Comparison of ENCODE assay signal across 15 cellular contexts in genomic region chr16:50126183-50126582, GRCh38.
"Had no signal": no experiment of that assay in that cellular context is flagged by ENCODE, and none has a peak within 500 bp of the region (broad histone marks: within the 10 kb centered on the region; RNA-seq: fewer than 3 reads in every experiment).

No MANE protein-coding gene starts in this region.

- H3K9me3 Mint-ChIP-seq: nephron had no signal

- ATAC-seq: heart left ventricle; left colon; left ventricle myocardium superior; stimulated activated naive CD8-positive, alpha-beta T cell treated with anti-CD3 and anti-CD28 coated beads, Interleukin-15, Interleukin-2, amounts not matched to agents 100 U/mL and 50 U/mL, for 24 hours had no signal

- H3K27ac Mint-ChIP-seq: nephron, type B pancreatic cell had no signal

- DNase-seq: colonic mucosa; dorsolateral prefrontal cortex; effector CD8-positive, alpha-beta T cell; foreskin melanocyte; heart left ventricle; hippocampal formation; left colon; left ventricle myocardium superior; mesendoderm; naive B cell; sigmoid colon; stimulated activated naive CD8-positive, alpha-beta T cell treated with anti-CD3 and anti-CD28 coated beads, Interleukin-15, Interleukin-2, amounts not matched to agents 100 U/mL and 50 U/mL, for 24 hours; thyroid gland had no signal

- H3K27me3 Mint-ChIP-seq: type B pancreatic cell had no signal

- H3K4me3 Mint-ChIP-seq: naive B cell, nephron, type B pancreatic cell had no signal

- H3K4me1 Mint-ChIP-seq: naive B cell, nephron had no signal

- H3K36me3 Mint-ChIP-seq: naive B cell, type B pancreatic cell had no signal
